In genomic region chr15:59764775-59765174, GRCh38 we compare ENCODE assay signal across 21 cellular contexts.
DNase-seq lines count a peak whose midpoint lies in the region; ATAC-seq and TF ChIP-seq lines count a peak whose summit lies in the region.
"Had no signal": no experiment of that assay in that cellular context is flagged by ENCODE, and none has a peak within 500 bp of the region (broad histone marks: within the 10 kb centered on the region; RNA-seq: fewer than 3 reads in every experiment).

No MANE protein-coding gene starts in this region.

- H3K4me1 ChIP-seq in A673 (ENCODE audit: insufficient read depth, low read length, poor library complexity, severe bottlenecking) (no peaks in the 10 kb centered on the region), OCI-LY3 (ENCODE audit: low read length) (peaks cover 7% of the 10 kb centered on the region; the same call in 1 of the 2 replicates)
- H3K4me1 ChIP-seq: HAP-1 had no signal

- no peak overlapping the region for H3K27ac Mint-ChIP-seq in activated naive CD8-positive, alpha-beta T cell treated with anti-CD3 and anti-CD28 coated beads, Interleukin-2, amount 50 U/mL, for 24 hours
- H3K27ac Mint-ChIP-seq: nephron progenitor cell had no signal

- no peak overlapping the region for H3K27ac ChIP-seq in A673 (ENCODE audit: low read depth, low read length, poor library complexity, severe bottlenecking)
- no peak overlapping the region for H3K27ac ChIP-seq in OCI-LY3 (ENCODE audit: low read length)
- H3K27ac ChIP-seq: HL-60, RWPE1, thoracic aorta had no signal

- H3K79me2 ChIP-seq in OCI-LY3 (ENCODE audit: low read length) = no peaks in the 10 kb centered on the region

- DNase-seq in A673 (ENCODE audit: low spot score) (peak; percentile 14), H7 (peak; percentile 17), fibroblast of mammary gland (ENCODE audit: low read depth) (no peak), NCI-H1105 treated with DMSO at 0.1 percent for 48 hours (lab: John Stamatoyannopoulos, UW) (no peak), glomerular visceral epithelial cell (ENCODE audit: extremely low spot score) (no peak), NCI-H128 (lab: John Stamatoyannopoulos, UW; ENCODE audit: unreplicated experiment) (no peak)
- no peak for DNase-seq in activated naive CD8-positive, alpha-beta T cell treated with anti-CD3 and anti-CD28 coated beads, Interleukin-2, amount 50 U/mL, for 24 hours
- DNase-seq: 8988T; anterior cingulate cortex; C1 segment of cervical spinal cord; cerebellar nuclear complex; DMS153; effector memory CD8-positive, alpha-beta T cell; NCI-H1092; NCI-H748 treated with DMSO at 0.1 percent for 48 hours; nephron progenitor cell had no signal

- intact Hi-C loops in A673 (cut with micrococcal nuclease; ENCODE audit: unreplicated experiment) = no loop called here

- ATAC-seq in activated naive CD8-positive, alpha-beta T cell treated with anti-CD3 and anti-CD28 coated beads, Interleukin-2, amount 50 U/mL, for 24 hours = no peak
- ATAC-seq: effector memory CD8-positive, alpha-beta T cell had no signal

- no peak overlapping the region for H3K4me3 ChIP-seq in A673 (ENCODE audit: low read depth, low read length, poor library complexity, severe bottlenecking)
- no peak overlapping the region for H3K4me3 ChIP-seq in H7 (ENCODE audit: insufficient read depth, low read depth, low read length)
- no peak overlapping the region for H3K4me3 ChIP-seq in OCI-LY3 (ENCODE audit: low read length)
- no peak overlapping the region for H3K4me3 ChIP-seq in fibroblast of mammary gland (ENCODE audit: control insufficient read depth, low read depth, low read length)
- H3K4me3 ChIP-seq: HAP-1, thoracic aorta had no signal

- H3K4me2 ChIP-seq in OCI-LY3 (ENCODE audit: low read length) = peak overlapping the region; percentile 50

- no peaks in the 10 kb centered on the region for H3K27me3 Mint-ChIP-seq in activated naive CD8-positive, alpha-beta T cell treated with anti-CD3 and anti-CD28 coated beads, Interleukin-2, amount 50 U/mL, for 24 hours

- H3K9ac ChIP-seq in OCI-LY3 (ENCODE audit: low read length) = no peak overlapping the region

- H4K20me1 ChIP-seq in OCI-LY3 (ENCODE audit: insufficient read depth, low read length) = no peaks in the 10 kb centered on the region

- no peaks in the 10 kb centered on the region for H3K36me3 Mint-ChIP-seq in activated naive CD8-positive, alpha-beta T cell treated with anti-CD3 and anti-CD28 coated beads, Interleukin-2, amount 50 U/mL, for 24 hours (ENCODE audit: low read depth)

- H3K9me3 ChIP-seq in A673 (ENCODE audit: low read depth, low read length, poor library complexity, severe bottlenecking) = no peaks in the 10 kb centered on the region
- no peaks in the 10 kb centered on the region for H3K9me3 ChIP-seq in OCI-LY3 (ENCODE audit: insufficient read depth, low read length)
- H3K9me3 ChIP-seq: HAP-1, thoracic aorta had no signal

- TF ChIP-seq CTCF in A673 (conservative IDR thresholded peaks at IDR 0.05; ENCODE audit: low read depth, low read length) (peak; percentile 43; the same call in 1 of the 2 replicates), OCI-LY3 (IDR thresholded peaks at IDR 0.05; ENCODE audit: low read depth, low read length) (peak; percentile 44), fibroblast of mammary gland (conservative IDR thresholded peaks at IDR 0.05; ENCODE audit: control insufficient read depth, insufficient read depth, low read depth, low read length) (peak; percentile 8)

- no peak overlapping the region for H2AFZ ChIP-seq in OCI-LY3 (ENCODE audit: low read depth, low read length)

- POLR2A ChIA-PET in A673 (lab: Charles Lee; ENCODE audit: low non-redundant PET) = no interaction called here

- no peak overlapping the region for H3K4me3 Mint-ChIP-seq in activated naive CD8-positive, alpha-beta T cell treated with anti-CD3 and anti-CD28 coated beads, Interleukin-2, amount 50 U/mL, for 24 hours
- H3K4me3 Mint-ChIP-seq: effector memory CD8-positive, alpha-beta T cell; nephron progenitor cell had no signal

- no peaks in the 10 kb centered on the region for H3K36me3 ChIP-seq in A673 (ENCODE audit: insufficient read depth, low read length, poor library complexity, severe bottlenecking)
- no peaks in the 10 kb centered on the region for H3K36me3 ChIP-seq in H7 (replicated peaks; ENCODE audit: control insufficient read depth, insufficient read depth, low read length)
- no peaks in the 10 kb centered on the region for H3K36me3 ChIP-seq in OCI-LY3 (replicated peaks; ENCODE audit: low read depth, low read length)
- H3K36me3 ChIP-seq: HAP-1, thoracic aorta had no signal

- no TSS peak for BruUV-seq in A673 (replicated peaks; lab: Mats Ljungman, UMichigan)

- no peaks in the 10 kb centered on the region for H3K9me3 Mint-ChIP-seq in activated naive CD8-positive, alpha-beta T cell treated with anti-CD3 and anti-CD28 coated beads, Interleukin-2, amount 50 U/mL, for 24 hours
- H3K9me3 Mint-ChIP-seq: effector memory CD8-positive, alpha-beta T cell; nephron progenitor cell had no signal

- H3K27me3 ChIP-seq in A673 (replicated peaks; ENCODE audit: insufficient read depth, low read depth, low read length, poor library complexity) (peaks cover 42% of the 10 kb centered on the region), H7 (ENCODE audit: control insufficient read depth, insufficient read depth, low read length) (no peaks in the 10 kb centered on the region), OCI-LY3 (ENCODE audit: low read depth, low read length) (peaks cover 27% of the 10 kb centered on the region)

- CTCF ChIA-PET in A673 (lab: Charles Lee) = interaction anchor here (0.6 to 1.1 kb wide), 2 partner anchors 10 to 472 kb away, joined by 3 to 4 read pairs; no protein-coding TSS in a partner anchor

- H3K4me1 Mint-ChIP-seq in activated naive CD8-positive, alpha-beta T cell treated with anti-CD3 and anti-CD28 coated beads, Interleukin-2, amount 50 U/mL, for 24 hours = no peaks in the 10 kb centered on the region
- H3K4me1 Mint-ChIP-seq: nephron progenitor cell had no signal

Comparison
In these comparisons a context has a peak if more than half of its experiments do, and no peak if none do; other contexts are left out.
1. DNase-seq: peak in A673 (single experiment) and H7 (single experiment); none in fibroblast of mammary gland (single experiment), NCI-H1105 treated with DMSO at 0.1 percent for 48 hours (single experiment), glomerular visceral epithelial cell (single experiment), activated naive CD8-positive, alpha-beta T cell treated with anti-CD3 and anti-CD28 coated beads, Interleukin-2, amount 50 U/mL, for 24 hours (single experiment) and NCI-H128 (single experiment).
2. Peak in every context shown above with its lines, with median percentiles within 50 percentile points of each other: CTCF ChIP-seq.